Comparison of ENCODE assay signal across 21 cellular contexts in genomic region chr7:113715262-113715661, GRCh38.
DNase-seq lines count a peak whose midpoint lies in the region; ATAC-seq and TF ChIP-seq lines count a peak whose summit lies in the region.
"Had no signal": no experiment of that assay in that cellular context is flagged by ENCODE, and none has a peak within 500 bp of the region (broad histone marks: within the 10 kb centered on the region; RNA-seq: fewer than 3 reads in every experiment).

No MANE protein-coding gene starts in this region.

- H3K4me1 ChIP-seq in heart left ventricle (peaks cover 0 to 19% (median 4%) of the 10 kb centered on the region in 12 donors), psoas muscle (peaks cover 12% of the 10 kb centered on the region)
- H3K4me1 ChIP-seq: A549; BE2C; BLaER1 treated with 17β-estradiol and CSF1 and Interleukin-3, amounts not matched to agents 10 nM and 100 nM; HAP-1 had no signal

- peak overlapping the region in 10 of 12 donors; percentile 19 to 90 (median 78) for H3K27ac ChIP-seq in heart left ventricle
- H3K27ac ChIP-seq in psoas muscle, result peak overlapping the region; percentile 74
- H3K27ac ChIP-seq in RWPE1, result no peak overlapping the region
- H3K27ac ChIP-seq: A549; BLaER1 treated with 17β-estradiol and CSF1 and Interleukin-3, amounts not matched to agents 10 nM and 100 nM had no signal

- POLR2A ChIA-PET in RWPE1 (lab: Yijun Ruan, JAX; ENCODE audit: low non-redundant PET), result no interaction called here

- 24 to 58% (median 43%) methylated on average over 1 of the region's 1 CpG for WGBS in heart left ventricle, 4 donors
- WGBS in psoas muscle, 3 donors, result 0 to 39% (median 17%) methylated on average over 1 of the region's 1 CpG

- H3K27me3 ChIP-seq in heart left ventricle, result no peaks in the 10 kb centered on the region
- no peaks in the 10 kb centered on the region for H3K27me3 ChIP-seq in psoas muscle (ENCODE audit: insufficient read depth in 3 of 3, low read length in 2 of 3)
- H3K27me3 ChIP-seq: BE2C; BLaER1 treated with 17β-estradiol and CSF1 and Interleukin-3, amounts not matched to agents 10 nM and 100 nM had no signal

- TF ChIP-seq POLR2A in heart left ventricle (IDR thresholded peaks at IDR 0.05), result no peak

- H3K4me3 ChIP-seq in heart left ventricle (no peak overlapping the region), psoas muscle (no peak overlapping the region)
- H3K4me3 ChIP-seq: A549; BLaER1 treated with 17β-estradiol and CSF1 and Interleukin-3, amounts not matched to agents 10 nM and 100 nM; HAP-1 had no signal

- ATAC-seq in heart left ventricle (peak in 2 of 4 donors; percentile 60 to 71), Right ventricle myocardium inferior (no peak), left ventricle myocardium superior (peak; percentile 71), psoas muscle (peak in 2 of 4 donors; percentile 48 to 61), GM19463 (IDR thresholded peaks at IDR 0.05; ENCODE audit: unreplicated experiment) (no peak)
- ATAC-seq: A549 had no signal

- CTCF ChIA-PET in RWPE1 (lab: Yijun Ruan, JAX), result no interaction called here

- H3K9me3 ChIP-seq in heart left ventricle, result peaks cover 0 to 12% (median 0%) of the 10 kb centered on the region in 12 donors
- no peaks in the 10 kb centered on the region for H3K9me3 ChIP-seq in psoas muscle
- H3K9me3 ChIP-seq: A549, BE2C, HAP-1 had no signal

- no peak for TF ChIP-seq CTCF in heart left ventricle (IDR thresholded peaks at IDR 0.05)
- no peak for TF ChIP-seq CTCF in psoas muscle (IDR thresholded peaks at IDR 0.05)
- no peak for TF ChIP-seq CTCF in RWPE1 (conservative IDR thresholded peaks at IDR 0.05; ENCODE audit: low read depth)

- DNase-seq in heart left ventricle (no peak), Right ventricle myocardium inferior (ENCODE audit: missing footprints) (no peak), left ventricle myocardium superior (no peak), psoas muscle (no peak), kidney glomerular epithelial cell (lab: John Stamatoyannopoulos, UW) (no peak), RWPE1 (ENCODE audit: low spot score) (no peak)
- DNase-seq: 8988T; ACHN; AML-193; BE2C; CD4-positive, alpha-beta T cell; CD8-positive, alpha-beta memory T cell; DMS 273 treated with DMSO at 0.1 percent for 48 hours; DMS79; GF-D8; GOT3; HFFc6 had no signal

- H3K36me3 ChIP-seq in heart left ventricle (no peaks in the 10 kb centered on the region), psoas muscle (ENCODE audit: insufficient read depth in 1 of 2, low read depth in 1 of 2) (no peaks in the 10 kb centered on the region)
- H3K36me3 ChIP-seq: BE2C; BLaER1 treated with 17β-estradiol and CSF1 and Interleukin-3, amounts not matched to agents 10 nM and 100 nM; HAP-1 had no signal

- intact Hi-C loops in heart left ventricle (cut with DNase I), result no loop called here
- intact Hi-C loops in Right ventricle myocardium inferior (cut with DNase I), result no loop called here
- intact Hi-C loops in left ventricle myocardium superior (cut with micrococcal nuclease), result no loop called here
- intact Hi-C loops in psoas muscle (cut with DNase I), result loop anchor here in 1 of 2 donors (10.0 kb wide), 1 partner anchor 200 kb away; the partner anchor contains the start of gene PPP1R3A
